14 cellular contexts compared by ENCODE assay signal in genomic region chrX:21225643-21226042, GRCh38.
DNase-seq lines count a peak whose midpoint lies in the region; ATAC-seq and TF ChIP-seq lines count a peak whose summit lies in the region.
"Had no signal": no experiment of that assay in that cellular context is flagged by ENCODE, and none has a peak within 500 bp of the region (broad histone marks: within the 10 kb centered on the region; RNA-seq: fewer than 3 reads in every experiment).

No MANE protein-coding gene starts in this region.

- no peak overlapping the region for H3K4me3 Mint-ChIP-seq in osteocyte (ENCODE audit: unreplicated experiment)
- H3K4me3 Mint-ChIP-seq: CD8-positive, alpha-beta memory T cell; H9 had no signal

- BruUV-seq in PC-3 (replicated peaks; lab: Mats Ljungman, UMichigan), result no TSS peak

- no peaks in the 10 kb centered on the region for H3K36me3 ChIP-seq in PC-3 (ENCODE audit: low read depth, low read length)
- H3K36me3 ChIP-seq: BLaER1 had no signal

- ATAC-seq in PC-3, result no peak
- no peak for ATAC-seq in GM21723 (IDR thresholded peaks at IDR 0.05; ENCODE audit: unreplicated experiment)

- peak overlapping the region; percentile 34; the same call in 1 of the 2 replicates for H3K4me2 ChIP-seq in PC-3 (ENCODE audit: low read length)
- H3K4me2 ChIP-seq: BLaER1 had no signal

- H3K4me1 Mint-ChIP-seq in osteocyte (ENCODE audit: unreplicated experiment), result no peaks in the 10 kb centered on the region
- H3K4me1 Mint-ChIP-seq: CD8-positive, alpha-beta memory T cell; H9 had no signal

- intact Hi-C loops in PC-3 (cut with micrococcal nuclease), result no loop called here

- peaks cover 43% of the 10 kb centered on the region for H3K9me3 Mint-ChIP-seq in osteocyte (ENCODE audit: unreplicated experiment)

- no peaks in the 10 kb centered on the region for H3K36me3 Mint-ChIP-seq in osteocyte (ENCODE audit: unreplicated experiment)
- H3K36me3 Mint-ChIP-seq: CD8-positive, alpha-beta memory T cell had no signal

- H3K27ac ChIP-seq in PC-3 (ENCODE audit: low read length), result peak overlapping the region; percentile 72
- H3K27ac ChIP-seq: 22Rv1, BLaER1 had no signal

- POLR2A ChIA-PET in PC-3 (lab: Charles Lee; ENCODE audit: unreplicated experiment), result no interaction called here

- H3F3A ChIP-seq in PC-3 (ENCODE audit: low read length, unreplicated experiment), result no peaks in the 10 kb centered on the region

- no peak overlapping the region for H3K27ac Mint-ChIP-seq in osteocyte (ENCODE audit: unreplicated experiment)
- H3K27ac Mint-ChIP-seq: CD8-positive, alpha-beta memory T cell; H9 had no signal

- H3K9me2 ChIP-seq in PC-3 (replicated peaks; ENCODE audit: low read length), result no peaks in the 10 kb centered on the region

- H3K27me3 ChIP-seq in PC-3 (ENCODE audit: low read length), result no peaks in the 10 kb centered on the region
- H3K27me3 ChIP-seq: BLaER1 had no signal

- H2AFZ ChIP-seq in PC-3 (ENCODE audit: low read length), result no peak overlapping the region; the same call in 1 of the 2 replicates

- H3K4me1 ChIP-seq in PC-3 (ENCODE audit: insufficient read depth, low read length), result peaks cover 18% of the 10 kb centered on the region
- H3K4me1 ChIP-seq: BLaER1 had no signal

- H3K79me2 ChIP-seq in PC-3 (ENCODE audit: low read length), result no peaks in the 10 kb centered on the region

- no peaks in the 10 kb centered on the region for H3K9me3 ChIP-seq in PC-3 (ENCODE audit: low read length)
- H3K9me3 ChIP-seq: BLaER1 had no signal

- H3K27me3 Mint-ChIP-seq in osteocyte (ENCODE audit: unreplicated experiment), result no peaks in the 10 kb centered on the region

- H3K9ac ChIP-seq in PC-3 (ENCODE audit: low read length), result no peak overlapping the region
- H3K9ac ChIP-seq: BLaER1 had no signal

- CTCF ChIA-PET in PC-3 (lab: Charles Lee), result no interaction called here

- TF ChIP-seq CTCF in PC-3 (conservative IDR thresholded peaks at IDR 0.05; ENCODE audit: low read depth, low read length), result no peak
- no peak for TF ChIP-seq CTCF in fibroblast of mammary gland (conservative IDR thresholded peaks at IDR 0.05; ENCODE audit: control insufficient read depth, insufficient read depth, low read depth, low read length)
- TF ChIP-seq CTCF in osteocyte (IDR thresholded peaks at IDR 0.05), result no peak

- peak; percentile 7 for DNase-seq in DMS53 (lab: John Stamatoyannopoulos, UW)
- no peak for DNase-seq in DMS53 treated with DMSO at 0.1 percent for 48 hours (lab: John Stamatoyannopoulos, UW; ENCODE audit: unreplicated experiment)
- DNase-seq in PC-3, result peak; percentile 48
- DNase-seq in fibroblast of mammary gland (ENCODE audit: low read depth), result peak; percentile 64
- DNase-seq in GDM1 (lab: John Stamatoyannopoulos, UW), result no peak
- DNase-seq in NK-92 treated with Interleukin-12 subunit alpha and Interleukin-12 subunit beta, amount 100 ng/mL, for 24 hours (lab: John Stamatoyannopoulos, UW), result no peak
- DNase-seq in osteocyte (ENCODE audit: extremely low spot score, unreplicated experiment), result no peak
- DNase-seq: CD8-positive, alpha-beta memory T cell; H9; NCI-H187; NCI-H446 treated with DMSO at 0.1 percent for 48 hours had no signal

- H3K4me3 ChIP-seq in PC-3 (ENCODE audit: low read length), result no peak overlapping the region
- H3K4me3 ChIP-seq in fibroblast of mammary gland (ENCODE audit: control insufficient read depth, low read depth, low read length), result no peak overlapping the region
- H3K4me3 ChIP-seq: BLaER1 had no signal

- no peaks in the 10 kb centered on the region for H4K20me1 ChIP-seq in PC-3 (ENCODE audit: low read length)
- H4K20me1 ChIP-seq: BLaER1 had no signal

Comparison
In these comparisons a context has a peak if more than half of its experiments do, and no peak if none do; other contexts are left out.
1. DNase-seq: peak in DMS53 (single experiment), PC-3 (single experiment) and fibroblast of mammary gland (single experiment); none in DMS53 treated with DMSO at 0.1 percent for 48 hours (single experiment), GDM1 (single experiment), NK-92 treated with Interleukin-12 subunit alpha and Interleukin-12 subunit beta, amount 100 ng/mL, for 24 hours (single experiment) and osteocyte (single experiment).